ENCODE assay signal across 36 cellular contexts in genomic region chr3:19522305-19522704, GRCh38.
"Had no signal": no experiment of that assay in that cellular context is flagged by ENCODE, and none has a peak within 500 bp of the region (broad histone marks: within the 10 kb centered on the region; RNA-seq: fewer than 3 reads in every experiment).

No MANE protein-coding gene starts in this region.

- H3K9me3 ChIP-seq: MG63 had no signal

- DNase-seq: Kasumi-1, MG63, MM.1S, MV-4-11, NCI-H1048, NCI-H1092, NCI-H1092 treated with DMSO at 0.1 percent for 48 hours, NCI-H1105, NCI-H1105 treated with DMSO at 0.1 percent for 48 hours, NCI-H1417, NCI-H1417 treated with DMSO at 0.1 percent for 48 hours, NCI-H1436, NCI-H1436 treated with DMSO at 0.1 percent for 48 hours, NCI-H146, NCI-H1694, NCI-H1694 treated with DMSO at 0.1 percent for 48 hours, NCI-H187, NCI-H187 treated with DMSO at 0.1 percent for 48 hours, NCI-H1930, NCI-H2029, NCI-H2029 treated with DMSO at 0.1 percent for 48 hours, NCI-H2081, NCI-H2081 treated with DMSO at 0.1 percent for 48 hours, NCI-H2107, NCI-H2171, NCI-H2171 treated with DMSO at 0.1 percent for 48 hours, NCI-H2227 treated with DMSO at 0.1 percent for 48 hours, NCI-H226, NCI-H345, NCI-H446, NCI-H446 treated with DMSO at 0.1 percent for 48 hours, NCI-H510A, NCI-H510A treated with DMSO at 0.1 percent for 48 hours, NCI-H524, NCI-H524 treated with DMSO at 0.1 percent for 48 hours, NCI-H526 had no signal

- H3K36me3 ChIP-seq: MG63 had no signal

- H3K27me3 ChIP-seq: MG63 had no signal

- H3K4me3 ChIP-seq: MG63 had no signal
